ENCODE assay signal across 12 cellular contexts in genomic region chr14:64410084-64410774, GRCh38. TPM values are rescaled to one million over a fixed set of nuclear protein-coding genes. Genes with fewer than 3 reads are reported as not detected.
DNase-seq lines count a peak whose midpoint lies in the region; ATAC-seq and TF ChIP-seq lines count a peak whose summit lies in the region.
"Had no signal": no experiment of that assay in that cellular context is flagged by ENCODE, and none has a peak within 500 bp of the region (broad histone marks: within the 10 kb centered on the region; RNA-seq: fewer than 3 reads in every experiment).

No MANE protein-coding gene starts in this region.

- H3K79me2 ChIP-seq in ACC112 (ENCODE audit: control insufficient read depth, insufficient read depth, low read length, unreplicated experiment), result peaks cover 13% of the 10 kb centered on the region

- H3K27me3 ChIP-seq in ACC112 (ENCODE audit: insufficient read depth, low read length), result no peaks in the 10 kb centered on the region

- ATAC-seq in GM21786 (IDR thresholded peaks at IDR 0.05; ENCODE audit: unreplicated experiment) (no peak), sciatic nerve (no peak)

- DNase-seq in HFFc6, result peak; percentile 24
- no peak for DNase-seq in activated T-helper 2 cell treated with anti-CD3 and anti-CD28 coated beads, Interferon-gamma antibody, Interleukin-2, Interleukin-4, amounts not matched to agents 10 μg/mL and 5 μg/mL and 100 μg/mL, durations not matched to agents 14 hours and 24 hours and 36 hours (ENCODE audit: low spot score)
- peak; percentile 79 for DNase-seq in islet precursor cell
- no peak for DNase-seq in hepatic stellate cell (ENCODE audit: low spot score)
- DNase-seq in sciatic nerve (ENCODE audit: low spot score), result no peak
- no peak for DNase-seq in NCI-H2196 treated with DMSO at 0.1 percent for 48 hours (lab: John Stamatoyannopoulos, UW; ENCODE audit: unreplicated experiment)
- DNase-seq: activated effector memory CD4-positive, alpha-beta T cell treated with anti-CD3 and anti-CD28 coated beads, Interleukin-2, amount 50 U/mL, for 16 hours; CD8-positive, alpha-beta memory T cell; glutamatergic neuron; NCI-H1092 had no signal

- H3K4me3 ChIP-seq in ACC112 (ENCODE audit: low read depth, low read length), result no peak overlapping the region

- peak overlapping the region; percentile 70 for H3K27ac Mint-ChIP-seq in HFFc6
- peak overlapping the region; percentile 87 for H3K27ac Mint-ChIP-seq in activated T-helper 2 cell treated with anti-CD3 and anti-CD28 coated beads, Interferon-gamma antibody, Interleukin-2, Interleukin-4, amounts not matched to agents 10 μg/mL and 5 μg/mL and 100 μg/mL, durations not matched to agents 14 hours and 24 hours and 36 hours

- no peak for TF ChIP-seq CTCF in HFFc6 (IDR thresholded peaks at IDR 0.05)

- H3K36me3 ChIP-seq in ACC112 (ENCODE audit: insufficient read depth, low read length), result peaks cover 8% of the 10 kb centered on the region; the same call in 1 of the 2 replicates

- H3K27me3 Mint-ChIP-seq in HFFc6 (ENCODE audit: insufficient read depth), result peaks cover 2% of the 10 kb centered on the region
- H3K27me3 Mint-ChIP-seq in activated T-helper 2 cell treated with anti-CD3 and anti-CD28 coated beads, Interferon-gamma antibody, Interleukin-2, Interleukin-4, amounts not matched to agents 10 μg/mL and 5 μg/mL and 100 μg/mL, durations not matched to agents 14 hours and 24 hours and 36 hours (ENCODE audit: low read depth), result no peaks in the 10 kb centered on the region
- H3K27me3 Mint-ChIP-seq: CD8-positive, alpha-beta memory T cell had no signal

- no peak overlapping the region for H3K4me3 Mint-ChIP-seq in HFFc6
- H3K4me3 Mint-ChIP-seq in activated T-helper 2 cell treated with anti-CD3 and anti-CD28 coated beads, Interferon-gamma antibody, Interleukin-2, Interleukin-4, amounts not matched to agents 10 μg/mL and 5 μg/mL and 100 μg/mL, durations not matched to agents 14 hours and 24 hours and 36 hours (ENCODE audit: low read depth), result no peak overlapping the region
- H3K4me3 Mint-ChIP-seq: CD8-positive, alpha-beta memory T cell had no signal

- no peak overlapping the region for H2AFZ ChIP-seq in ACC112 (ENCODE audit: low read length, unreplicated experiment)

- intact Hi-C loops in activated T-helper 2 cell treated with anti-CD3 and anti-CD28 coated beads, Interferon-gamma antibody, Interleukin-2, Interleukin-4, amounts not matched to agents 10 μg/mL and 5 μg/mL and 100 μg/mL, durations not matched to agents 14 hours and 24 hours and 36 hours (cut with micrococcal nuclease), result no loop called here
- intact Hi-C loops in sciatic nerve (cut with DNase I), result no loop called here

- peaks cover 15% of the 10 kb centered on the region for H3K4me1 ChIP-seq in ACC112 (ENCODE audit: control insufficient read depth, insufficient read depth, low read length, unreplicated experiment)

- H3K9me3 Mint-ChIP-seq in HFFc6, result no peaks in the 10 kb centered on the region
- H3K9me3 Mint-ChIP-seq in activated T-helper 2 cell treated with anti-CD3 and anti-CD28 coated beads, Interferon-gamma antibody, Interleukin-2, Interleukin-4, amounts not matched to agents 10 μg/mL and 5 μg/mL and 100 μg/mL, durations not matched to agents 14 hours and 24 hours and 36 hours, result no peaks in the 10 kb centered on the region
- H3K9me3 Mint-ChIP-seq: CD8-positive, alpha-beta memory T cell had no signal

- peaks cover 16% of the 10 kb centered on the region for H3K36me3 Mint-ChIP-seq in HFFc6 (ENCODE audit: low read depth)
- peaks cover 69% of the 10 kb centered on the region for H3K36me3 Mint-ChIP-seq in activated T-helper 2 cell treated with anti-CD3 and anti-CD28 coated beads, Interferon-gamma antibody, Interleukin-2, Interleukin-4, amounts not matched to agents 10 μg/mL and 5 μg/mL and 100 μg/mL, durations not matched to agents 14 hours and 24 hours and 36 hours (ENCODE audit: low read depth)

- H3K27ac ChIP-seq in ACC112 (ENCODE audit: low read depth, low read length), result peak overlapping the region; percentile 48; the same call in 1 of the 2 replicates

- H3K4me1 Mint-ChIP-seq in HFFc6 (ENCODE audit: low read depth), result peaks cover 21% of the 10 kb centered on the region
- peaks cover 54% of the 10 kb centered on the region for H3K4me1 Mint-ChIP-seq in activated T-helper 2 cell treated with anti-CD3 and anti-CD28 coated beads, Interferon-gamma antibody, Interleukin-2, Interleukin-4, amounts not matched to agents 10 μg/mL and 5 μg/mL and 100 μg/mL, durations not matched to agents 14 hours and 24 hours and 36 hours (ENCODE audit: low read depth)

RNA-seq across cellular contexts. Expression of gene MTHFD1, which starts 22.1 kb away (rescaled TPM):
- total RNA-seq in HFFc6 (2021; fragmentation: NEBNext Ultra II Directional; extraction: Animal tissue kit (Norgen Biotek cat#: 25700)), result 100 to 1,000 TPM in 4 of 6 experiments, 10 to 100 TPM in 2; 81.3 to 116 (median 111) TPM
- total RNA-seq in activated T-helper 2 cell treated with anti-CD3 and anti-CD28 coated beads, Interferon-gamma antibody, Interleukin-2, Interleukin-4, amounts not matched to agents 10 μg/mL and 5 μg/mL and 100 μg/mL, durations not matched to agents 14 hours and 24 hours and 36 hours, result 291 and 309 TPM in 2 replicates
- total RNA-seq in sciatic nerve, result 49.9 TPM

RNA-seq across cellular contexts. Expression of gene AKAP5, which starts 55.1 kb away (rescaled TPM):
- total RNA-seq in HFFc6 (2021; fragmentation: NEBNext Ultra II Directional; extraction: Animal tissue kit (Norgen Biotek cat#: 25700)), result 1 to 10 TPM in 4 of 6 experiments, under 1 TPM in 2; 0.94 to 1.3 (median 1.2) TPM
- total RNA-seq in activated T-helper 2 cell treated with anti-CD3 and anti-CD28 coated beads, Interferon-gamma antibody, Interleukin-2, Interleukin-4, amounts not matched to agents 10 μg/mL and 5 μg/mL and 100 μg/mL, durations not matched to agents 14 hours and 24 hours and 36 hours, result 2.3 and 2.5 TPM in 2 replicates
- total RNA-seq in sciatic nerve, result 0.36 TPM

Comparison
In these comparisons a context has a peak if more than half of its experiments do, and no peak if none do; other contexts are left out.
1. DNase-seq: peak in HFFc6 (single experiment) and islet precursor cell (single experiment); none in activated T-helper 2 cell treated with anti-CD3 and anti-CD28 coated beads, Interferon-gamma antibody, Interleukin-2, Interleukin-4, amounts not matched to agents 10 μg/mL and 5 μg/mL and 100 μg/mL, durations not matched to agents 14 hours and 24 hours and 36 hours (single experiment), hepatic stellate cell (single experiment), sciatic nerve (single experiment) and NCI-H2196 treated with DMSO at 0.1 percent for 48 hours (single experiment).